In the genomic region with DNA sequence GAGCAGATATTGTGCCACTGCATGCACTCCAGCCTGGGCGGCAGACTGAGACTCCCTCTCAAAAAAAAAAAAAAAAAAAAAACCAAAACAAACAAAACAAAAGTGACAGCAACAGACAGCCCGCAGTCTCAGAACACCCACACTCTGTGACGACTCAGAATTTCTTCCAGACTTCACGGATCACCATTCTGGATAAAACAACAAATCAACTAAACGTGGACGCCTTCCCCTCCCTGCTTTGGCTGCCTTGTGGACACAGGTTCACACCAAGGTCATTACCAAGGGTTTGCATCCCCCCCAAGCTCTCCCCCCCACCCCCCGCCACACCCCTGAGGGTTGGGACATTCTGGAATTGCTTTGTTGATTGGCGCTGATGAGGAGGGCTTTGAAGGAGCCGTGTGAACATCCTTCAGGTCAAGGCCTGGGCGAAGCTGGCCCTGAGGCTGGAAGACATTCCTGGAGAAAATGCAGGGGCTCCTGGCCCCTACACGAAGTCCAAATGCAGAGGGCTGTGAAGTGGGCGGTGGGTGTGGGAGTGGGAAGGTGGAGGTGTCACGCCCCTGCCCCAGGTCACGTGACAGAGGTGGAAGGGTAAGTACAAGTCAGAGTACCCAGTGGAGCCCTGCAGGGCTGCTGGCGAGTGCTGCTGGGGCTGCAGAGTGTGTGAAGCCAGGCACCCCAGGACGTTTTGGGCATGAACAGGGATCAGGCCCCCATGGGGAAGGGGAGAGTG, we compare ENCODE assay signal across 1 cellular context.
TF ChIP-seq lines count a peak whose summit lies in the region.

No MANE protein-coding gene starts in this region.

TF ChIP-seq in HEK293, 187 proteins besides CTCF, POLR2A, EP300 and RAD21 (continued from another document):
- TF ChIP-seq EGR2 (tag by site-specific recombination; IDR thresholded peaks at IDR 0.05; ENCODE audit: low read depth) (peak; percentile 84), TSHZ1 (tag by site-specific recombination; IDR thresholded peaks at IDR 0.05; ENCODE audit: borderline replicate concordance) (no peak), MEIS1 (CRISPR knock-in tag; IDR thresholded peaks at IDR 0.05; ENCODE audit: borderline replicate concordance) (no peak), ZNF521 (tag by site-specific recombination; IDR thresholded peaks at IDR 0.05) (no peak), ZNF449 (tag by site-specific recombination; IDR thresholded peaks at IDR 0.05) (no peak), YY1 (tag by site-specific recombination; IDR thresholded peaks at IDR 0.05) (no peak), HOXC10 (CRISPR knock-in tag; IDR thresholded peaks at IDR 0.05) (no peak), KLF16 (tag by site-specific recombination; IDR thresholded peaks at IDR 0.05) (no peak), ZNF600 (tag by site-specific recombination; IDR thresholded peaks at IDR 0.05) (peak; percentile 61), ZNF501 (tag by site-specific recombination; IDR thresholded peaks at IDR 0.05) (no peak)
- TF ChIP-seq, protein P1, sequence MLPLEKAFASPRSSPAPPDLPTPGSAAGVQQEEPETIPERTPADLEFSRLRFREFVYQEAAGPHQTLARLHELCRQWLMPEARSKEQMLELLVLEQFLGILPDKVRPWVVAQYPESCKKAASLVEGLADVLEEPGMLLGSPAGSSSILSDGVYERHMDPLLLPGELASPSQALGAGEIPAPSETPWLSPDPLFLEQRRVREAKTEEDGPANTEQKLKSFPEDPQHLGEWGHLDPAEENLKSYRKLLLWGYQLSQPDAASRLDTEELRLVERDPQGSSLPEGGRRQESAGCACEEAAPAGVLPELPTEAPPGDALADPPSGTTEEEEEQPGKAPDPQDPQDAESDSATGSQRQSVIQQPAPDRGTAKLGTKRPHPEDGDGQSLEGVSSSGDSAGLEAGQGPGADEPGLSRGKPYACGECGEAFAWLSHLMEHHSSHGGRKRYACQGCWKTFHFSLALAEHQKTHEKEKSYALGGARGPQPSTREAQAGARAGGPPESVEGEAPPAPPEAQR (tag by site-specific recombination; IDR thresholded peaks at IDR 0.05): no peak
